Comparison of ENCODE assay signal across 8 cellular contexts in genomic region chr16:65745-66144, GRCh38. TPM values are rescaled to one million over a fixed set of nuclear protein-coding genes. Genes with fewer than 3 reads are reported as not detected.
DNase-seq lines count a peak whose midpoint lies in the region; ATAC-seq and TF ChIP-seq lines count a peak whose summit lies in the region.

No MANE protein-coding gene starts in this region.

- DNase-seq in NCI-H1092 treated with DMSO at 0.1 percent for 48 hours (lab: John Stamatoyannopoulos, UW) (peak; percentile 74), Right ventricle myocardium inferior (ENCODE audit: missing footprints) (peak; percentile 93), progenitor cell of endocrine pancreas (ENCODE audit: low spot score, unreplicated experiment) (peak; percentile 78), uterus (peak; percentile 75 to 78)
- peak; percentile 85 for DNase-seq in activated naive CD4-positive, alpha-beta T cell treated with anti-CD3 and anti-CD28 coated beads, Interleukin-2, amount 50 U/mL, for 16 hours

- H3K27me3 Mint-ChIP-seq in progenitor cell of endocrine pancreas = no peaks in the 10 kb centered on the region

- no peak overlapping the region for H3K4me2 ChIP-seq in SU-DHL-6 (ENCODE audit: low read depth, low read length, poor library complexity, severe bottlenecking)

- H3K27me3 ChIP-seq in SU-DHL-6 (ENCODE audit: low read length) (no peaks in the 10 kb centered on the region), uterus (no peaks in the 10 kb centered on the region)

- no peak overlapping the region for H3K4me3 Mint-ChIP-seq in progenitor cell of endocrine pancreas (ENCODE audit: low read depth)

- H3K4me3 ChIP-seq in GM12875 (ENCODE audit: low read depth, low read length) = no peak overlapping the region
- no peak overlapping the region for H3K4me3 ChIP-seq in SU-DHL-6 (ENCODE audit: insufficient read depth, low read length, poor library complexity, severe bottlenecking)
- H3K4me3 ChIP-seq in uterus = no peak overlapping the region

- peaks cover under 1% of the 10 kb centered on the region for H3K4me1 Mint-ChIP-seq in progenitor cell of endocrine pancreas (ENCODE audit: low read depth)

- H3K9me2 ChIP-seq in SU-DHL-6 (replicated peaks; ENCODE audit: insufficient read depth, low read length) = no peaks in the 10 kb centered on the region

- no peaks in the 10 kb centered on the region for H3K79me2 ChIP-seq in SU-DHL-6 (ENCODE audit: insufficient read depth, low read length)

- H3K9me3 ChIP-seq in SU-DHL-6 (ENCODE audit: insufficient read depth, low read length) (no peaks in the 10 kb centered on the region), uterus (no peaks in the 10 kb centered on the region)

- H4K20me1 ChIP-seq in SU-DHL-6 (ENCODE audit: low read depth, low read length) = no peaks in the 10 kb centered on the region

- H3K36me3 Mint-ChIP-seq in progenitor cell of endocrine pancreas (ENCODE audit: insufficient read depth) = peaks cover 3% of the 10 kb centered on the region

- ATAC-seq in Right ventricle myocardium inferior = peak; percentile 61
- ATAC-seq in GM18517 (IDR thresholded peaks at IDR 0.05; ENCODE audit: unreplicated experiment) = no peak

- H3K27ac ChIP-seq in SU-DHL-6 (ENCODE audit: low read depth, low read length) = no peak overlapping the region
- H3K27ac ChIP-seq in uterus = no peak overlapping the region

- H3F3A ChIP-seq in SU-DHL-6 (ENCODE audit: insufficient read depth) = no peaks in the 10 kb centered on the region

- no peak overlapping the region for H3K9ac ChIP-seq in SU-DHL-6 (ENCODE audit: low read length)

- no peak for TF ChIP-seq POLR2A in uterus (IDR thresholded peaks at IDR 0.05)

- TF ChIP-seq CTCF in GM12875 (IDR thresholded peaks at IDR 0.05; ENCODE audit: borderline replicate concordance, insufficient read depth, low read depth, low read length) (peak; percentile 99), SU-DHL-6 (IDR thresholded peaks at IDR 0.05; ENCODE audit: insufficient read depth, low read length, poor library complexity, severe bottlenecking) (peak; percentile 69), progenitor cell of endocrine pancreas (IDR thresholded peaks at IDR 0.05; ENCODE audit: unreplicated experiment) (peak; percentile 91), uterus (IDR thresholded peaks at IDR 0.05) (peak; percentile 90 to 99 (median 98))

- intact Hi-C loops in Right ventricle myocardium inferior (cut with DNase I) = loop anchor here (1.0 kb wide), 1 partner anchor 32 kb away; no protein-coding TSS in a partner anchor
- intact Hi-C loops in uterus (cut with DNase I; ENCODE audit: low total_unique reads) = loop anchor here (2.0 kb wide), 1 partner anchor 31 kb away; no protein-coding TSS in a partner anchor

- H3K27ac Mint-ChIP-seq in progenitor cell of endocrine pancreas = no peak overlapping the region

- no peak overlapping the region for H2AFZ ChIP-seq in SU-DHL-6 (ENCODE audit: low read depth, low read length, severe bottlenecking)

- H3K4me1 ChIP-seq in uterus = peaks cover 0 to 20% of the 10 kb centered on the region in 2 donors

- H3K36me3 ChIP-seq in SU-DHL-6 (ENCODE audit: low read length) (no peaks in the 10 kb centered on the region), uterus (no peaks in the 10 kb centered on the region)

- no peaks in the 10 kb centered on the region for H3K9me3 Mint-ChIP-seq in progenitor cell of endocrine pancreas (ENCODE audit: low read depth)

RNA-seq across cellular contexts. Expression of gene RHBDF1, which starts 6.7 kb away (rescaled TPM):
- total RNA-seq in Right ventricle myocardium inferior (24.5 TPM), progenitor cell of endocrine pancreas (51.3 and 58.2 TPM in 2 replicates), uterus (10 to 100 TPM; 14.7 to 79.0 (median 31.1) TPM)

RNA-seq across cellular contexts. Expression of gene SNRNP25, which starts 12.1 kb away (rescaled TPM):
- total RNA-seq in Right ventricle myocardium inferior = 80.7 TPM
- total RNA-seq in progenitor cell of endocrine pancreas = 52.0 and 53.9 TPM in 2 replicates
- total RNA-seq in uterus = 10 to 100 TPM in 3 of 4 donors, 1 to 10 TPM in 1; 8.0 to 38.4 (median 21.6) TPM

RNA-seq across cellular contexts. Expression of gene MPG, which starts 12.3 kb away (rescaled TPM):
- total RNA-seq in Right ventricle myocardium inferior = 37.2 TPM
- total RNA-seq in progenitor cell of endocrine pancreas = 32.4 and 35.2 TPM in 2 replicates
- total RNA-seq in uterus = 100 to 1,000 TPM in 1 of 4 donors, 10 to 100 TPM in 3; 35.7 to 305 (median 63.7) TPM

RNA-seq across cellular contexts. Expression of gene POLR3K, which starts 12.3 kb away (rescaled TPM):
- 11.3 TPM for total RNA-seq in Right ventricle myocardium inferior
- total RNA-seq in progenitor cell of endocrine pancreas = 11.1 and 13.9 TPM in 2 replicates
- 10 to 100 TPM in 1 of 4 donors, 1 to 10 TPM in 2, under 1 TPM in 1; 0.51 to 12.3 (median 4.0) TPM for total RNA-seq in uterus
